In the genomic region with DNA sequence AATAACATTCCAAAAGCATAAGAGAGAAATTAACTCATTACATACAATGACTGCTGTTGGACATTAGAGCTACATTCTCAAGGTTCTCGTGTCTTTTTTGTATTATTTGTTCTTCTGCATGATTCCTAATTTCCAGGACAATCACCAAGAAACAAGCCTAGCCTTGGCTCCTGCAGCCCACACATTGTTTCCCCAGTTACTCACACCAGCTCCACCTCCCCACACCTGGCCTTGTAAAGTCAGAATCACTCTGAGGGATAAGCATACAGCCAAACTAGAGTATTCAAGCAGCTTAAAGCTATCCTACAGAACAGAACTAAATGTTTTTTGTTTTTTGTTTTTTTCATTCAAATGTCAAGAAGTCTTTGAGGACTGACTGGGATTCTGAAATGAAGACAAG, we compare ENCODE assay signal across 1 cellular context.
TF ChIP-seq lines count a peak whose summit lies in the region.

No MANE protein-coding gene starts in this region.

TF ChIP-seq in H1, 55 proteins besides CTCF, POLR2A, EP300 and RAD21 (continued from another document):
- TF ChIP-seq NRF1 (IDR thresholded peaks at IDR 0.05; ENCODE audit: low read depth, low read length): no peak
- no peak for TF ChIP-seq KDM5A (IDR thresholded peaks at IDR 0.05; ENCODE audit: low read length)
- no peak for TF ChIP-seq SIX5 (IDR thresholded peaks at IDR 0.05; ENCODE audit: low read depth, low read length)
- TF ChIP-seq TAF7 (optimal IDR thresholded peaks at IDR 0.05; ENCODE audit: borderline replicate concordance, low read depth, low read length): no peak
